Comparison of ENCODE assay signal across 16 cellular contexts in the genomic region with DNA sequence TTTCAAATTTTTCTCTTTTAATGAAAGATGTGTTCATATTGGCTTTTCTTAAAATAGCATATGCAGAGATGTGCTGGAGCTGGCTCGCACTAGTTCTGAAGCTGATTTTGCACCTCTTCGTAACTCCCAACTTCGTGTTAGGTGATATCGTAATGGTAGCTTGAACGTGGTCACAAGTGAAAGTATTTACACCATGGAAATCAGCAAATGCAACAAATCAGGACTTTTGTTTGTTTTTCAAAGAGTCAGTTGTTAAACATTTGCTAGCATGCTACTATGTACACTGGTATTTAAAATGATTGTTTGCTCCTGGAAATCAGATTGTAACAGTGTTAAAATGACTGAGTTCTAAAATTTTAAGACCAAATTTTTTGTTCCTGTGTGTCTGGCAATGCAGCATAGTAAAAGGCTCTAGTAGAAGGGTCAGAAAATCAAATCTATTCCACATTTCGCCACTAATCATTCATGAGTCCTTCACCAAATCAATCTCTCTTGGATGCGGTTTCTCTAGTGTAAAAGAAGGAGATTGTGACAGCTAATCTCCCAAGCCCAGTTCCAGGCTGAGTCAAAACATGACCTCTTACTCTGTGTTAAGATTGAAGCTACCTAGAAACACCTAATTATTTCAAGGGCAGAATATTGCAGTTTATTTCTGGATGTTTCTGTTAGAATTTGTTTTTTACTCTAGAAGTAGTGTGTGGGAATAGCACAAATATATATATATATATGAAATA.
"Had no signal": no experiment of that assay in that cellular context is flagged by ENCODE, and none has a peak within 500 bp of the region (broad histone marks: within the 10 kb centered on the region; RNA-seq: fewer than 3 reads in every experiment).

No MANE protein-coding gene starts in this region.

- H3K36me3 ChIP-seq: esophagus squamous epithelium, lower lobe of right lung, sigmoid colon, stomach, thoracic aorta, upper lobe of right lung had no signal

- H3K36me3 Mint-ChIP-seq: activated naive CD8-positive, alpha-beta T cell treated with anti-CD3 and anti-CD28 coated beads for 36 hours had no signal

- H3K9me3 ChIP-seq: body of pancreas, esophagus squamous epithelium, lower lobe of right lung, sigmoid colon, stomach, thoracic aorta, upper lobe of right lung had no signal

- H3K4me1 ChIP-seq: esophagus squamous epithelium, lower lobe of right lung, sigmoid colon, upper lobe of right lung had no signal

- H3K9me3 Mint-ChIP-seq: activated naive CD8-positive, alpha-beta T cell treated with anti-CD3 and anti-CD28 coated beads for 36 hours; activated T-cell treated with anti-CD3 and anti-CD28 coated beads, Interleukin-2, amount 50 U/mL, for 24 hours had no signal

- H3K27ac ChIP-seq: body of pancreas, esophagus squamous epithelium, lower lobe of right lung, sigmoid colon, stomach, thoracic aorta, upper lobe of right lung had no signal

- H3K27ac Mint-ChIP-seq: activated naive CD8-positive, alpha-beta T cell treated with anti-CD3 and anti-CD28 coated beads for 36 hours; activated T-cell treated with anti-CD3 and anti-CD28 coated beads, Interleukin-2, amount 50 U/mL, for 24 hours had no signal

- ATAC-seq: body of pancreas, lower lobe of right lung, upper lobe of right lung had no signal

- H3K4me3 Mint-ChIP-seq: activated naive CD8-positive, alpha-beta T cell treated with anti-CD3 and anti-CD28 coated beads for 36 hours; activated T-cell treated with anti-CD3 and anti-CD28 coated beads, Interleukin-2, amount 50 U/mL, for 24 hours had no signal

- DNase-seq: activated CD4-positive, CD25-positive, alpha-beta regulatory T cell treated with anti-CD3 and anti-CD28 coated beads, Interleukin-2, amount 50 U/mL, for 72 hours; activated naive CD8-positive, alpha-beta T cell treated with anti-CD3 and anti-CD28 coated beads for 36 hours; activated T-cell treated with anti-CD3 and anti-CD28 coated beads, Interleukin-2, amount 50 U/mL, for 24 hours; amygdala; body of pancreas; caudate nucleus; cortex of kidney; effector CD4-positive, alpha-beta T cell; esophagus squamous epithelium; foreskin melanocyte; lower lobe of right lung; sigmoid colon; stimulated activated CD4-positive, alpha-beta T cell treated with anti-CD3 and anti-CD28 coated beads, Interleukin-1b, Interleukin-23, amount 100 ng/mL, for 48 hours; stomach; upper lobe of right lung had no signal

- H3K27me3 ChIP-seq: body of pancreas, esophagus squamous epithelium, sigmoid colon, stomach, upper lobe of right lung had no signal

- H3K27me3 Mint-ChIP-seq: activated naive CD8-positive, alpha-beta T cell treated with anti-CD3 and anti-CD28 coated beads for 36 hours; activated T-cell treated with anti-CD3 and anti-CD28 coated beads, Interleukin-2, amount 50 U/mL, for 24 hours had no signal

- H3K4me3 ChIP-seq: body of pancreas, esophagus squamous epithelium, lower lobe of right lung, sigmoid colon, stomach, thoracic aorta, upper lobe of right lung had no signal
